21 cellular contexts compared by ENCODE assay signal in the genomic region with DNA sequence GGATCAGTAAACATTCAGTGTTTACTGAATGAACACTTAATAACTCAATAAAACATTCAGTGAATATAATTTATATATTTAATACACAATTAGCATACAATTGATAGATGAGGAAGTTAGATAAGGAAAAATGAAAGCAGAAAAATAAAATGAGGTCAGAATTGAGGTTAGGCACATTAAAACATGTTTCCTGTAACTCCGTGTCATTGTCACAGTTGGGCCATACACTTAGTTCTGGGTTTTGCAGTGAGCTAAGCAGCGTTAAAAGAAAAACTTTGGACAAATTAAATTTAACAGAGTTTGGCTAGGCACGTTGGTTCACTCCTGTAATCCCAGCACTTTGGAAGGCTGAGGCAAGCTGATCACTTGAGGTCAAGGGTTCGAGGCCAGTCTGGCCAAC.
"Had no signal": no experiment of that assay in that cellular context is flagged by ENCODE, and none has a peak within 500 bp of the region (broad histone marks: within the 10 kb centered on the region; RNA-seq: fewer than 3 reads in every experiment).

No MANE protein-coding gene starts in this region.

- H3K9me3 Mint-ChIP-seq: activated naive CD8-positive, alpha-beta T cell treated with anti-CD3 and anti-CD28 coated beads for 36 hours; activated T-cell treated with anti-CD3 and anti-CD28 coated beads, Interleukin-2, amount 50 U/mL, for 24 hours; activated T-helper 2 cell treated with anti-CD3 and anti-CD28 coated beads, Interferon-gamma antibody, Interleukin-2, Interleukin-4, amounts not matched to agents 10 μg/mL and 5 μg/mL and 100 μg/mL, durations not matched to agents 14 hours and 24 hours and 36 hours; mesothelial cell of epicardium; neural crest cell; stimulated activated memory B cell treated with anti-CD40 and anti-IgM and Interleukin-4, amounts not matched to agents 10 μg/mL and 1 μg/mL and 100 μg/mL, for 72 hours; WTC11 had no signal

- H3K27me3 Mint-ChIP-seq: activated naive CD8-positive, alpha-beta T cell treated with anti-CD3 and anti-CD28 coated beads for 36 hours; activated T-cell treated with anti-CD3 and anti-CD28 coated beads, Interleukin-2, amount 50 U/mL, for 24 hours; stimulated activated memory B cell treated with anti-CD40 and anti-IgM and Interleukin-4, amounts not matched to agents 10 μg/mL and 1 μg/mL and 100 μg/mL, for 72 hours had no signal

- H3K36me3 Mint-ChIP-seq: WTC11 had no signal

- ATAC-seq: left ventricle myocardium superior; right lobe of liver; stimulated activated memory B cell treated with anti-CD40 and anti-IgM and Interleukin-4, amounts not matched to agents 10 μg/mL and 1 μg/mL and 100 μg/mL, for 72 hours; WTC11 had no signal

- DNase-seq: activated CD4-positive, alpha-beta T cell treated with anti-CD3 and anti-CD28 coated beads, Interleukin-2, amount 50 U/mL, for 4 hours; activated CD8-positive, alpha-beta memory T cell treated with anti-CD3 and anti-CD28 coated beads for 24 hours; activated CD8-positive, alpha-beta memory T cell treated with anti-CD3 and anti-CD28 coated beads, Interleukin-2, amount 50 U/mL, for 4 hours; activated naive CD4-positive, alpha-beta T cell treated with Interleukin-2 at 50 U/mL for 16 hours; activated naive CD8-positive, alpha-beta T cell treated with anti-CD3 and anti-CD28 coated beads for 36 hours; activated T-cell treated with anti-CD3 and anti-CD28 coated beads, Interleukin-2, amount 50 U/mL, for 24 hours; central memory CD4-positive, alpha-beta T cell; effector memory CD4-positive, alpha-beta T cell; glutamatergic neuron; hippocampal formation; left ventricle myocardium superior; mammary epithelial cell; occipital lobe; right lobe of liver; stomach; T-helper 9 cell had no signal

- H3K4me1 Mint-ChIP-seq: activated naive CD8-positive, alpha-beta T cell treated with anti-CD3 and anti-CD28 coated beads for 36 hours; stimulated activated memory B cell treated with anti-CD40 and anti-IgM and Interleukin-4, amounts not matched to agents 10 μg/mL and 1 μg/mL and 100 μg/mL, for 72 hours; WTC11 had no signal

- H3K27ac Mint-ChIP-seq: activated naive CD8-positive, alpha-beta T cell treated with anti-CD3 and anti-CD28 coated beads for 36 hours; activated T-cell treated with anti-CD3 and anti-CD28 coated beads, Interleukin-2, amount 50 U/mL, for 24 hours; activated T-helper 2 cell treated with anti-CD3 and anti-CD28 coated beads, Interferon-gamma antibody, Interleukin-2, Interleukin-4, amounts not matched to agents 10 μg/mL and 5 μg/mL and 100 μg/mL, durations not matched to agents 14 hours and 24 hours and 36 hours; mesothelial cell of epicardium; stimulated activated memory B cell treated with anti-CD40 and anti-IgM and Interleukin-4, amounts not matched to agents 10 μg/mL and 1 μg/mL and 100 μg/mL, for 72 hours; WTC11 had no signal

- H3K4me3 Mint-ChIP-seq: activated naive CD8-positive, alpha-beta T cell treated with anti-CD3 and anti-CD28 coated beads for 36 hours; activated T-cell treated with anti-CD3 and anti-CD28 coated beads, Interleukin-2, amount 50 U/mL, for 24 hours; mesothelial cell of epicardium; neural crest cell; stimulated activated memory B cell treated with anti-CD40 and anti-IgM and Interleukin-4, amounts not matched to agents 10 μg/mL and 1 μg/mL and 100 μg/mL, for 72 hours; WTC11 had no signal
